Comparison of ENCODE assay signal across 1 cellular context in the genomic region with DNA sequence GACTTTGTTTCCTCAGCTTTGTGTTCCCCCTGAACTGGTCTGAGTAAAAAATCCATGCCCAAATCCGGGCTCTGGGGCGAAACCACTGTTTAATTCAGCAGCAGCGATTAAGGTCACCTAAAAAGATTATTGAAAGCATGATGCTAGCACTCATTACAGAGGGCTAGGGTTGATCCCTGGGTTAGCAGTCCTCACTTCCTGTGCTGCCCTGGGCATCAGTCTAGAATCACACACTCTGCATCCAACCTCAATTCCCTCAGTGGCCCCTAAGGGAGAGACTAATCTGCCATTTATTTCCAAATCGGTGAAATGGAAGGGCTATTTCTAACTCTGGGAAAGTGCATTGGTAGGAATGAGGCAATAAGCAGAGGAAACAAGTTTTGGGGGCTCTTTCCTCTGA.
TF ChIP-seq lines count a peak whose summit lies in the region.

No MANE protein-coding gene starts in this region.

TF ChIP-seq in IMR-90, 13 proteins besides CTCF, POLR2A, EP300 and RAD21:
- no peak for TF ChIP-seq RFX5 (IDR thresholded peaks at IDR 0.05; ENCODE audit: low read depth, low read length)
- no peak for TF ChIP-seq BHLHE40 (IDR thresholded peaks at IDR 0.05; ENCODE audit: low read depth, low read length)
- no peak for TF ChIP-seq NFE2L2 (IDR thresholded peaks at IDR 0.05; ENCODE audit: low read depth, low read length)
- no peak for TF ChIP-seq SMC3 (IDR thresholded peaks at IDR 0.05; ENCODE audit: low read depth, low read length)
- no peak for TF ChIP-seq CEBPB (IDR thresholded peaks at IDR 0.05; ENCODE audit: low read depth, low read length)
- no peak for TF ChIP-seq RCOR1 (IDR thresholded peaks at IDR 0.05; ENCODE audit: insufficient replicate concordance, low read length)
- TF ChIP-seq MAZ (IDR thresholded peaks at IDR 0.05; ENCODE audit: borderline replicate concordance, low read depth, low read length) = no peak
